ENCODE assay signal across 14 cellular contexts in the genomic region with DNA sequence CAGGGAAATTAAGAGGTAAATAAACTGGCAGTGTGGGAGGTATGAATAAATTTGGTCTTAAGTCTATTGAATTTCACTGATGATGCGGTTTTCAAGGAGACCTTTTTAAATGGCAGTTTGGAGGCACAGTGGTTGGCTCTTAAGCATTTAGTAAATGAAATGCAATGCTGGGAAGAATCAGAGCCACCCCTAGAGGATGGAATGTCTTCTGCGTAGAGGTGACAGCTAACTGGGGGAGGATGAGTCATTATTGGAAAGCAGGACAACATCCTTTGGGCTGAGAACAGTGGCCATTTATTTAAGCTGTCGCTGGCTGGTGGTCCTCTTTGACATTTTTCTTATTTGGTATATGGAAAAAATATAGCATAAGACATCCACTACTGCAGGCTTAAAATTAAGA.
DNase-seq lines count a peak whose midpoint lies in the region; ATAC-seq and TF ChIP-seq lines count a peak whose summit lies in the region.
"Had no signal": no experiment of that assay in that cellular context is flagged by ENCODE, and none has a peak within 500 bp of the region (broad histone marks: within the 10 kb centered on the region; RNA-seq: fewer than 3 reads in every experiment).

No MANE protein-coding gene starts in this region.

- H3K27me3 Mint-ChIP-seq in type B pancreatic cell, result peaks cover 3% of the 10 kb centered on the region
- H3K27me3 Mint-ChIP-seq in CD14-positive monocyte (ENCODE audit: low read depth in 3 of 3), result no peaks in the 10 kb centered on the region
- H3K27me3 Mint-ChIP-seq: memory B cell had no signal

- H3K4me1 Mint-ChIP-seq in type B pancreatic cell (ENCODE audit: unreplicated experiment) (no peaks in the 10 kb centered on the region), CD14-positive monocyte (no peaks in the 10 kb centered on the region)
- H3K4me1 Mint-ChIP-seq: memory B cell had no signal

- peak; percentile 1 for TF ChIP-seq CTCF in fibroblast of mammary gland (conservative IDR thresholded peaks at IDR 0.05; ENCODE audit: control insufficient read depth, insufficient read depth, low read depth, low read length)
- TF ChIP-seq CTCF in type B pancreatic cell (conservative IDR thresholded peaks at IDR 0.05), result peak; percentile 53
- TF ChIP-seq CTCF in CD14-positive monocyte (IDR thresholded peaks at IDR 0.05), result no peak

- H3K36me3 Mint-ChIP-seq in type B pancreatic cell, result no peaks in the 10 kb centered on the region
- no peaks in the 10 kb centered on the region for H3K36me3 Mint-ChIP-seq in CD14-positive monocyte
- H3K36me3 Mint-ChIP-seq: memory B cell had no signal

- no peaks in the 10 kb centered on the region for H3K9me3 Mint-ChIP-seq in type B pancreatic cell
- peaks cover 0 to 3% (median 2%) of the 10 kb centered on the region in 7 donors for H3K9me3 Mint-ChIP-seq in CD14-positive monocyte

- DNase-seq in NCI-H82 (lab: John Stamatoyannopoulos, UW) (peak; percentile 51), NCI-H82 treated with DMSO at 0.1 percent for 48 hours (lab: John Stamatoyannopoulos, UW; ENCODE audit: unreplicated experiment) (no peak), NCI-H524 (lab: John Stamatoyannopoulos, UW) (peak; percentile 56 to 75), fibroblast of mammary gland (ENCODE audit: low read depth) (no peak), type B pancreatic cell (ENCODE audit: extremely low spot score, unreplicated experiment) (no peak), 8988T (no peak), CD14-positive monocyte (ENCODE audit: low spot score) (no peak)
- DNase-seq: activated CD4-positive, alpha-beta T cell treated with anti-CD3 and anti-CD28 coated beads, Interleukin-2, amount 50 U/mL, for 1 hour; body of pancreas; effector CD4-positive, alpha-beta T cell; NCI-H1048; uterus had no signal

- H3K27ac Mint-ChIP-seq in type B pancreatic cell (no peak overlapping the region), CD14-positive monocyte (no peak overlapping the region)
- H3K27ac Mint-ChIP-seq: memory B cell had no signal

- intact Hi-C loops in CD14-positive monocyte (cut with micrococcal nuclease), result no loop called here

- H3K4me3 Mint-ChIP-seq in type B pancreatic cell (no peak overlapping the region), CD14-positive monocyte (no peak overlapping the region)
- H3K4me3 Mint-ChIP-seq: memory B cell had no signal

- no peak overlapping the region for H3K4me3 ChIP-seq in fibroblast of mammary gland (ENCODE audit: control insufficient read depth, low read depth, low read length)
- H3K4me3 ChIP-seq: body of pancreas, uterus had no signal

- ATAC-seq in HG03135 (IDR thresholded peaks at IDR 0.05; ENCODE audit: unreplicated experiment), result no peak
- ATAC-seq: body of pancreas had no signal

Comparison
In these comparisons a context has a peak if more than half of its experiments do, and no peak if none do; other contexts are left out.
1. DNase-seq: peak in NCI-H82 (single experiment) and NCI-H524 (2 of 2); none in NCI-H82 treated with DMSO at 0.1 percent for 48 hours (single experiment), fibroblast of mammary gland (single experiment), type B pancreatic cell (single experiment), 8988T (single experiment) and CD14-positive monocyte (single experiment).